ENCODE assay signal across 13 cellular contexts in genomic region chr5:79074641-79075040, GRCh38. TPM values are rescaled to one million over a fixed set of nuclear protein-coding genes. Genes with fewer than 3 reads are reported as not detected.
DNase-seq lines count a peak whose midpoint lies in the region; ATAC-seq and TF ChIP-seq lines count a peak whose summit lies in the region.
"Had no signal": no experiment of that assay in that cellular context is flagged by ENCODE, and none has a peak within 500 bp of the region (broad histone marks: within the 10 kb centered on the region; RNA-seq: fewer than 3 reads in every experiment).

No MANE protein-coding gene starts in this region.

- no peak overlapping the region for H2BK5ac ChIP-seq in trophoblast cell (ENCODE audit: low read depth, low read length, poor library complexity)

- H3K27me3 ChIP-seq in brain microvascular endothelial cell (replicated peaks), result no peaks in the 10 kb centered on the region
- H3K27me3 ChIP-seq in trophoblast cell (ENCODE audit: insufficient read depth, low read length), result no peaks in the 10 kb centered on the region
- H3K27me3 ChIP-seq in right cardiac atrium (ENCODE audit: control insufficient read depth, insufficient read depth), result no peaks in the 10 kb centered on the region
- H3K27me3 ChIP-seq: pancreas had no signal

- no peak overlapping the region for H2AFZ ChIP-seq in trophoblast cell (ENCODE audit: insufficient read depth, low read length, poor library complexity)

- H3K79me2 ChIP-seq in trophoblast cell (ENCODE audit: control insufficient read depth, insufficient read depth, low read length, poor library complexity), result no peaks in the 10 kb centered on the region

- H3K36me3 ChIP-seq in brain microvascular endothelial cell (replicated peaks) (no peaks in the 10 kb centered on the region), trophoblast cell (ENCODE audit: control insufficient read depth in 1 of 2, insufficient read depth in 2 of 2, low read length in 2 of 2) (no peaks in the 10 kb centered on the region)
- H3K36me3 ChIP-seq: pancreas had no signal

- no peaks in the 10 kb centered on the region for H3K4me1 ChIP-seq in trophoblast cell (ENCODE audit: control insufficient read depth in 1 of 2, insufficient read depth in 2 of 2, low read length in 2 of 2)
- peaks cover 2% of the 10 kb centered on the region for H3K4me1 ChIP-seq in right cardiac atrium (ENCODE audit: control insufficient read depth, insufficient read depth, low read length)
- H3K4me1 ChIP-seq: pancreas had no signal

- no peak overlapping the region for H3K9ac ChIP-seq in trophoblast cell (ENCODE audit: low read length)

- H4K12ac ChIP-seq in trophoblast cell (ENCODE audit: low read depth, low read length), result no peak overlapping the region

- no peak overlapping the region for H3K14ac ChIP-seq in trophoblast cell (ENCODE audit: low read length)

- peak; percentile 83 for DNase-seq in ELR (ENCODE audit: low read depth)
- peak; percentile 13 for DNase-seq in LHCN-M2 (ENCODE audit: low read depth)
- DNase-seq in brain microvascular endothelial cell, result peak; percentile 42
- DNase-seq in trophoblast cell, result peak; percentile 4 to 58
- no peak for DNase-seq in right cardiac atrium
- DNase-seq in superior temporal gyrus (ENCODE audit: extremely low spot score), result no peak
- no peak for DNase-seq in NCI-H2029 (lab: John Stamatoyannopoulos, UW)
- no peak for DNase-seq in activated T-cell treated with anti-CD3 and anti-CD28 coated beads, Interleukin-2, amount 50 U/mL, for 48 hours
- DNase-seq: amygdala; hippocampal formation; NCI-H1694; pancreas; stimulated activated CD4-positive, alpha-beta T cell treated with anti-CD3 and anti-CD28 coated beads, Interleukin-2, amount 100 ng/mL, for 48 hours had no signal

- no peak overlapping the region for H3K18ac ChIP-seq in trophoblast cell (ENCODE audit: low read length)

- H3K27ac ChIP-seq in brain microvascular endothelial cell (no peak overlapping the region), trophoblast cell (ENCODE audit: low read depth, low read length) (no peak overlapping the region), right cardiac atrium (ENCODE audit: low read length) (no peak overlapping the region)
- H3K27ac ChIP-seq: pancreas had no signal

- H2AK5ac ChIP-seq in trophoblast cell (ENCODE audit: low read length), result no peak overlapping the region

- no peak overlapping the region for H3K4ac ChIP-seq in trophoblast cell (ENCODE audit: low read depth, low read length)

- no peak overlapping the region for H4K91ac ChIP-seq in trophoblast cell (ENCODE audit: low read depth, low read length)

- no CpG with 5 or more reads among the region's 6 CpGs for WGBS in trophoblast cell (ENCODE audit: extremely low coverage, insufficient coverage, insufficient read length)
- 68% methylated on average over 6 of the region's 6 CpGs for WGBS in right cardiac atrium

- in situ Hi-C loops in brain microvascular endothelial cell (cut with HindIII; ENCODE audit: low pct_ligation_motif_present, low sequenced_read_pairs), result no loop called here

- no peaks in the 10 kb centered on the region for H3K79me1 ChIP-seq in trophoblast cell (ENCODE audit: low read length)

- H3K4me3 ChIP-seq in brain microvascular endothelial cell (ENCODE audit: low read depth, low read length) (no peak overlapping the region), trophoblast cell (ENCODE audit: low read depth, low read length) (no peak overlapping the region), right cardiac atrium (ENCODE audit: low read length) (no peak overlapping the region)
- H3K4me3 ChIP-seq: pancreas had no signal

- no peak for TF ChIP-seq CTCF in brain microvascular endothelial cell (IDR thresholded peaks at IDR 0.05; ENCODE audit: low read depth, low read length, missing control alignments)

- intact Hi-C loops in right cardiac atrium (cut with DNase I), result no loop called here

- H3K23ac ChIP-seq in trophoblast cell (ENCODE audit: low read length), result no peak overlapping the region

- H3K9me3 ChIP-seq in trophoblast cell (ENCODE audit: insufficient read depth, low read depth, low read length) (peaks cover 4% of the 10 kb centered on the region), right cardiac atrium (ENCODE audit: control insufficient read depth, low read length) (no peaks in the 10 kb centered on the region)
- H3K9me3 ChIP-seq: pancreas had no signal

- H4K8ac ChIP-seq in trophoblast cell (ENCODE audit: low read depth, low read length), result no peak overlapping the region

- ATAC-seq in right cardiac atrium, result no peak
- ATAC-seq: pancreas had no signal

- H2BK12ac ChIP-seq in trophoblast cell (ENCODE audit: low read length), result no peak overlapping the region

- H3K4me2 ChIP-seq in trophoblast cell (ENCODE audit: low read length), result no peak overlapping the region

- H2BK120ac ChIP-seq in trophoblast cell (ENCODE audit: insufficient read depth, low read length, poor library complexity), result no peak overlapping the region

RNA-seq across cellular contexts. Expression of gene BHMT2, which starts 5.1 kb away (rescaled TPM):
- total RNA-seq in LHCN-M2 (2014; rRNA removed) (0.45 and 0.63 TPM in 2 replicates), right cardiac atrium (10 to 100 TPM; 16.4 to 40.3 (median 20.0) TPM)
- 0.77 TPM for polyA plus RNA-seq in LHCN-M2 (2012)
- polyA plus RNA-seq in trophoblast cell (2013), result not detected in 2 replicates
- 21.8 TPM for polyA plus RNA-seq in right cardiac atrium

RNA-seq across cellular contexts. Expression of gene DMGDH, which starts 5.2 kb away (rescaled TPM):
- total RNA-seq in LHCN-M2 (2014; rRNA removed), result 0.13 and 0.17 TPM in 2 replicates
- 0.46 TPM for polyA plus RNA-seq in LHCN-M2 (2012)
- 0.21 and 0.22 TPM in 2 replicates for polyA plus RNA-seq in trophoblast cell (2013)
- 1 to 10 TPM; 4.3 to 7.0 (median 5.0) TPM for total RNA-seq in right cardiac atrium
- 1.9 TPM for polyA plus RNA-seq in right cardiac atrium

RNA-seq across cellular contexts. Expression of gene BHMT, which starts 37.0 kb away (rescaled TPM):
- total RNA-seq in LHCN-M2 (2014; rRNA removed) (not detected in 2 replicates), right cardiac atrium (under 1 TPM in 3 of 4 donors, not detected in 1; 0.14 to 0.44 (median 0.28) TPM)
- polyA plus RNA-seq in LHCN-M2 (2012), result not detected
- not detected in 2 replicates for polyA plus RNA-seq in trophoblast cell (2013)
- 0.07 TPM for polyA plus RNA-seq in right cardiac atrium

Comparison
In these comparisons a context has a peak if more than half of its experiments do, and no peak if none do; other contexts are left out.
1. DNase-seq: peak in ELR (single experiment), LHCN-M2 (single experiment), brain microvascular endothelial cell (single experiment) and trophoblast cell (2 of 2); none in right cardiac atrium (0 of 3), superior temporal gyrus (single experiment), NCI-H2029 (single experiment) and activated T-cell treated with anti-CD3 and anti-CD28 coated beads, Interleukin-2, amount 50 U/mL, for 48 hours (0 of 2).
2. RNA of gene BHMT2, which starts 5.1 kb away (total RNA-seq): 16.4 to 40.3 TPM in right cardiac atrium; 0.45 to 0.63 TPM in LHCN-M2; every median in the first group is over 10 times any median in the second.